ENCODE assay signal across 9 cellular contexts in genomic region chr20:32972181-32973076, GRCh38. TPM values are rescaled to one million over a fixed set of nuclear protein-coding genes. Genes with fewer than 3 reads are reported as not detected.
DNase-seq lines count a peak whose midpoint lies in the region; ATAC-seq and TF ChIP-seq lines count a peak whose summit lies in the region.
"Had no signal": no experiment of that assay in that cellular context is flagged by ENCODE, and none has a peak within 500 bp of the region (broad histone marks: within the 10 kb centered on the region; RNA-seq: fewer than 3 reads in every experiment).

No MANE protein-coding gene starts in this region.

- DNase-seq in SKM-1 treated with dmso at 0.1 percent for 144 hours (lab: John Stamatoyannopoulos, UW; ENCODE audit: unreplicated experiment) (peak; percentile 49), BE2C (no peak), iPS-NIHi11 (ENCODE audit: low spot score) (no peak), prostate gland (ENCODE audit: low spot score) (no peak)
- DNase-seq in activated naive CD4-positive, alpha-beta T cell treated with anti-CD3 and anti-CD28 coated beads, Interleukin-2, amount 50 U/mL, for 16 hours: peak; percentile 80

- H3K36me3 ChIP-seq in neuron (ENCODE audit: insufficient read depth, low read length) (no peaks in the 10 kb centered on the region), BE2C (no peaks in the 10 kb centered on the region), prostate gland (no peaks in the 10 kb centered on the region)

- H3K27me3 ChIP-seq in neuron (ENCODE audit: insufficient read depth, low read length) (no peaks in the 10 kb centered on the region), BE2C (no peaks in the 10 kb centered on the region), prostate gland (replicated peaks; ENCODE audit: insufficient read depth) (no peaks in the 10 kb centered on the region)

- no peak for TF ChIP-seq CTCF in BE2C (IDR thresholded peaks at IDR 0.05; ENCODE audit: low read depth, low read length)
- TF ChIP-seq CTCF in prostate gland (IDR thresholded peaks at IDR 0.05): no peak

- 76% methylated on average over 13 of the region's 13 CpGs for WGBS in prostate gland

- no peak overlapping the region for H3K4me3 ChIP-seq in neuron (ENCODE audit: low read length)
- no peak overlapping the region for H3K4me3 ChIP-seq in BE2C (ENCODE audit: low read depth, low read length)
- no peak overlapping the region for H3K4me3 ChIP-seq in prostate gland

- H3K9me3 ChIP-seq in neuron (ENCODE audit: low read length): no peaks in the 10 kb centered on the region
- H3K9me3 ChIP-seq in BE2C: no peaks in the 10 kb centered on the region
- no peaks in the 10 kb centered on the region for H3K9me3 ChIP-seq in prostate gland

- ATAC-seq in GM18867 (IDR thresholded peaks at IDR 0.05; ENCODE audit: unreplicated experiment) (peak; percentile 73), HG02981 (IDR thresholded peaks at IDR 0.05; ENCODE audit: unreplicated experiment) (peak; percentile 78)

- intact Hi-C loops in prostate gland (cut with DNase I): no loop called here

- H2AFZ ChIP-seq in neuron (ENCODE audit: low read depth, low read length): peak overlapping the region; percentile 85

- H3K27ac ChIP-seq in prostate gland: no peak overlapping the region

- no peak for TF ChIP-seq POLR2A in prostate gland (IDR thresholded peaks at IDR 0.05)

- peaks cover 14% of the 10 kb centered on the region for H3K4me1 ChIP-seq in neuron (ENCODE audit: insufficient read depth, low read length)
- H3K4me1 ChIP-seq in BE2C: peaks cover 17% of the 10 kb centered on the region
- no peaks in the 10 kb centered on the region for H3K4me1 ChIP-seq in prostate gland (replicated peaks)

RNA-seq across cellular contexts. Expression of gene SUN5, which starts 31.8 kb away (rescaled TPM):
- polyA plus RNA-seq in BE2C (2012; ENCODE audit: insufficient read depth, insufficient read length, low read depth): not detected
- total RNA-seq in prostate gland: 1 to 10 TPM in 1 of 2 donors, not detected in 1; 4.7 TPM
- total RNA-seq: mononuclear cell had no signal

RNA-seq across cellular contexts. Expression of gene BPIFB2, which starts 35.1 kb away (rescaled TPM):
- polyA plus RNA-seq in BE2C (2012; ENCODE audit: insufficient read depth, insufficient read length, low read depth): not detected
- 1 to 10 TPM in 1 of 2 donors, not detected in 1; 5.1 TPM for total RNA-seq in prostate gland
- total RNA-seq: mononuclear cell had no signal

RNA-seq across cellular contexts. Expression of gene BPIFB6, which starts 59.0 kb away (rescaled TPM):
- polyA plus RNA-seq in BE2C (2012; ENCODE audit: insufficient read depth, insufficient read length, low read depth): not detected
- total RNA-seq in prostate gland: not detected
- total RNA-seq: mononuclear cell had no signal

Comparison
In these comparisons a context has a peak if more than half of its experiments do, and no peak if none do; other contexts are left out.
1. DNase-seq: peak in SKM-1 treated with dmso at 0.1 percent for 144 hours (single experiment) and activated naive CD4-positive, alpha-beta T cell treated with anti-CD3 and anti-CD28 coated beads, Interleukin-2, amount 50 U/mL, for 16 hours (single experiment); none in BE2C (single experiment), iPS-NIHi11 (single experiment) and prostate gland (single experiment).